In genomic region chr6:10759884-10760329, GRCh38 we compare ENCODE assay signal across 10 cellular contexts. TPM values are rescaled to one million over a fixed set of nuclear protein-coding genes. Genes with fewer than 3 reads are reported as not detected.
A peak's percentile ranks its signal among the peaks of the same experiment; 100 is the strongest.
DNase-seq lines count a peak whose midpoint lies in the region; ATAC-seq and TF ChIP-seq lines count a peak whose summit lies in the region.
"Had no signal": no experiment of that assay in that cellular context is flagged by ENCODE, and none has a peak within 500 bp of the region (broad histone marks: within the 10 kb centered on the region; RNA-seq: fewer than 3 reads in every experiment).

No MANE protein-coding gene starts in this region.

- peaks cover 27% of the 10 kb centered on the region for H3K4me1 ChIP-seq in SJSA1 (replicated peaks)
- H3K4me1 ChIP-seq: BLaER1 had no signal

- no peak for ATAC-seq in stimulated activated memory B cell treated with anti-CD40 and anti-IgM and Interleukin-4, amounts not matched to agents 10 μg/mL and 1 μg/mL and 100 μg/mL, for 72 hours

- peaks cover 23% of the 10 kb centered on the region for H3K4me1 Mint-ChIP-seq in activated CD4-positive, alpha-beta memory T cell treated with anti-CD3 and anti-CD28 coated beads for 36 hours (ENCODE audit: low read depth)
- H3K4me1 Mint-ChIP-seq in activated CD4-positive, alpha-beta memory T cell treated with anti-CD3 and anti-CD28 coated beads, Interleukin-2, amount 10 ng/mL, durations not matched to agents 7 days and 5 days, result peaks cover 17% of the 10 kb centered on the region
- H3K4me1 Mint-ChIP-seq in stimulated activated memory B cell treated with anti-CD40 and anti-IgM and Interleukin-4, amounts not matched to agents 10 μg/mL and 1 μg/mL and 100 μg/mL, for 72 hours, result peaks cover 15% of the 10 kb centered on the region

- H3K4me3 ChIP-seq in SJSA1 (no peak overlapping the region), fibroblast of villous mesenchyme (ENCODE audit: low read depth, low read length) (no peak overlapping the region)
- H3K4me3 ChIP-seq: BLaER1 had no signal

- H3K36me3 ChIP-seq in SJSA1, result peaks cover 60% of the 10 kb centered on the region

- H3K9me3 ChIP-seq in SJSA1 (replicated peaks), result no peaks in the 10 kb centered on the region
- H3K9me3 ChIP-seq: BLaER1 had no signal

- no peaks in the 10 kb centered on the region for H3K9me3 Mint-ChIP-seq in activated CD4-positive, alpha-beta memory T cell treated with anti-CD3 and anti-CD28 coated beads for 36 hours
- no peaks in the 10 kb centered on the region for H3K9me3 Mint-ChIP-seq in activated CD4-positive, alpha-beta memory T cell treated with anti-CD3 and anti-CD28 coated beads, Interleukin-2, amount 10 ng/mL, durations not matched to agents 7 days and 5 days
- H3K9me3 Mint-ChIP-seq in stimulated activated memory B cell treated with anti-CD40 and anti-IgM and Interleukin-4, amounts not matched to agents 10 μg/mL and 1 μg/mL and 100 μg/mL, for 72 hours, result no peaks in the 10 kb centered on the region
- H3K9me3 Mint-ChIP-seq: activated naive CD4-positive, alpha-beta T cell treated with anti-CD3 and anti-CD28 coated beads, Interleukin-2, amount 10 ng/mL, durations not matched to agents 7 days and 5 days had no signal

- peak; percentile 19 for DNase-seq in activated CD4-positive, alpha-beta memory T cell treated with anti-CD3 and anti-CD28 coated beads for 36 hours
- DNase-seq in activated CD4-positive, alpha-beta memory T cell treated with anti-CD3 and anti-CD28 coated beads, Interleukin-2, amount 10 ng/mL, durations not matched to agents 7 days and 5 days, result no peak
- DNase-seq in SJSA1 (ENCODE audit: low read depth in 1 of 2, low spot score in 2 of 2) (peak; percentile 55 to 68), fibroblast of villous mesenchyme (ENCODE audit: low read depth) (peak; percentile 43), DMS114 treated with DMSO at 0.1 percent for 48 hours (lab: John Stamatoyannopoulos, UW; ENCODE audit: unreplicated experiment) (no peak), SIG-M5 (lab: John Stamatoyannopoulos, UW) (no peak), SHP77 treated with DMSO at 0.1 percent for 48 hours (lab: John Stamatoyannopoulos, UW) (no peak)
- DNase-seq: activated naive CD4-positive, alpha-beta T cell treated with anti-CD3 and anti-CD28 coated beads, Interleukin-2, amount 10 ng/mL, durations not matched to agents 7 days and 5 days had no signal

- no peaks in the 10 kb centered on the region for H3K27me3 ChIP-seq in SJSA1 (replicated peaks)
- H3K27me3 ChIP-seq: BLaER1 had no signal

- POLR2A ChIA-PET in activated CD4-positive, alpha-beta memory T cell treated with anti-CD3 and anti-CD28 coated beads for 36 hours (lab: Charles Lee), result no interaction called here
- POLR2A ChIA-PET in activated CD4-positive, alpha-beta memory T cell treated with anti-CD3 and anti-CD28 coated beads, Interleukin-2, amount 10 ng/mL, durations not matched to agents 7 days and 5 days (lab: Charles Lee), result interaction anchor here (2.3 kb wide), 1 partner anchor 13 kb away, joined by 11 read pairs; the partner anchor contains the start of gene TMEM14B

- H3K27ac Mint-ChIP-seq in activated CD4-positive, alpha-beta memory T cell treated with anti-CD3 and anti-CD28 coated beads for 36 hours, result no peak overlapping the region
- no peak overlapping the region for H3K27ac Mint-ChIP-seq in activated CD4-positive, alpha-beta memory T cell treated with anti-CD3 and anti-CD28 coated beads, Interleukin-2, amount 10 ng/mL, durations not matched to agents 7 days and 5 days
- peak overlapping the region; percentile 8 for H3K27ac Mint-ChIP-seq in stimulated activated memory B cell treated with anti-CD40 and anti-IgM and Interleukin-4, amounts not matched to agents 10 μg/mL and 1 μg/mL and 100 μg/mL, for 72 hours
- H3K27ac Mint-ChIP-seq: activated naive CD4-positive, alpha-beta T cell treated with anti-CD3 and anti-CD28 coated beads, Interleukin-2, amount 10 ng/mL, durations not matched to agents 7 days and 5 days had no signal

- no peak overlapping the region for H3K4me3 Mint-ChIP-seq in activated CD4-positive, alpha-beta memory T cell treated with anti-CD3 and anti-CD28 coated beads for 36 hours
- H3K4me3 Mint-ChIP-seq in activated CD4-positive, alpha-beta memory T cell treated with anti-CD3 and anti-CD28 coated beads, Interleukin-2, amount 10 ng/mL, durations not matched to agents 7 days and 5 days, result no peak overlapping the region
- no peak overlapping the region for H3K4me3 Mint-ChIP-seq in stimulated activated memory B cell treated with anti-CD40 and anti-IgM and Interleukin-4, amounts not matched to agents 10 μg/mL and 1 μg/mL and 100 μg/mL, for 72 hours
- H3K4me3 Mint-ChIP-seq: activated naive CD4-positive, alpha-beta T cell treated with anti-CD3 and anti-CD28 coated beads, Interleukin-2, amount 10 ng/mL, durations not matched to agents 7 days and 5 days had no signal

- intact Hi-C loops in activated CD4-positive, alpha-beta memory T cell treated with anti-CD3 and anti-CD28 coated beads for 36 hours (cut with micrococcal nuclease), result no loop called here

- no peak for TF ChIP-seq CTCF in fibroblast of villous mesenchyme (IDR thresholded peaks at IDR 0.05; ENCODE audit: insufficient read depth, low read depth, low read length)

- H3K27ac ChIP-seq in SJSA1, result peak overlapping the region; percentile 30
- H3K27ac ChIP-seq: BLaER1 had no signal

- H3K36me3 Mint-ChIP-seq in activated CD4-positive, alpha-beta memory T cell treated with anti-CD3 and anti-CD28 coated beads for 36 hours, result peaks cover 43% of the 10 kb centered on the region
- H3K36me3 Mint-ChIP-seq in activated CD4-positive, alpha-beta memory T cell treated with anti-CD3 and anti-CD28 coated beads, Interleukin-2, amount 10 ng/mL, durations not matched to agents 7 days and 5 days (ENCODE audit: low read depth), result peaks cover 49% of the 10 kb centered on the region
- H3K36me3 Mint-ChIP-seq in stimulated activated memory B cell treated with anti-CD40 and anti-IgM and Interleukin-4, amounts not matched to agents 10 μg/mL and 1 μg/mL and 100 μg/mL, for 72 hours, result peaks cover 48% of the 10 kb centered on the region

- no peaks in the 10 kb centered on the region for H3K27me3 Mint-ChIP-seq in activated CD4-positive, alpha-beta memory T cell treated with anti-CD3 and anti-CD28 coated beads for 36 hours
- no peaks in the 10 kb centered on the region for H3K27me3 Mint-ChIP-seq in activated CD4-positive, alpha-beta memory T cell treated with anti-CD3 and anti-CD28 coated beads, Interleukin-2, amount 10 ng/mL, durations not matched to agents 7 days and 5 days
- no peaks in the 10 kb centered on the region for H3K27me3 Mint-ChIP-seq in stimulated activated memory B cell treated with anti-CD40 and anti-IgM and Interleukin-4, amounts not matched to agents 10 μg/mL and 1 μg/mL and 100 μg/mL, for 72 hours
- H3K27me3 Mint-ChIP-seq: activated naive CD4-positive, alpha-beta T cell treated with anti-CD3 and anti-CD28 coated beads, Interleukin-2, amount 10 ng/mL, durations not matched to agents 7 days and 5 days had no signal

- CTCF ChIA-PET in activated CD4-positive, alpha-beta memory T cell treated with anti-CD3 and anti-CD28 coated beads for 36 hours (lab: Charles Lee), result interaction anchor here (0.6 to 1.5 kb wide), 10 partner anchors 9 to 279 kb away, joined by 3 to 5 read pairs (median 3); partner anchors contain the start of gene TMEM14B
- CTCF ChIA-PET in activated CD4-positive, alpha-beta memory T cell treated with anti-CD3 and anti-CD28 coated beads, Interleukin-2, amount 10 ng/mL, durations not matched to agents 7 days and 5 days (lab: Charles Lee), result interaction anchor here (0.5 to 2.6 kb wide), 10 partner anchors 10 to 248 kb away, joined by 3 to 18 read pairs (median 3); partner anchors contain the start of gene TMEM14B

RNA-seq across cellular contexts. Expression of gene TMEM14B, which starts 12.3 kb away (rescaled TPM):
- total RNA-seq in activated CD4-positive, alpha-beta memory T cell treated with anti-CD3 and anti-CD28 coated beads for 36 hours, result 10 to 100 TPM; 86.9 to 91.3 TPM
- 10 to 100 TPM; 81.5 to 83.6 TPM for total RNA-seq in activated CD4-positive, alpha-beta memory T cell treated with anti-CD3 and anti-CD28 coated beads, Interleukin-2, amount 10 ng/mL, durations not matched to agents 7 days and 5 days
- 171 and 226 TPM in 2 replicates for total RNA-seq in SJSA1 (2014; rRNA removed; shearing (Covaris generic))
- 62.8 and 79.0 TPM in 2 replicates for total RNA-seq in fibroblast of villous mesenchyme

RNA-seq across cellular contexts. Expression of gene TMEM14C, which starts 37.0 kb away (rescaled TPM):
- total RNA-seq in activated CD4-positive, alpha-beta memory T cell treated with anti-CD3 and anti-CD28 coated beads for 36 hours, result 10 to 100 TPM; 84.9 to 87.6 TPM
- 10 to 100 TPM; 42.4 to 46.5 TPM for total RNA-seq in activated CD4-positive, alpha-beta memory T cell treated with anti-CD3 and anti-CD28 coated beads, Interleukin-2, amount 10 ng/mL, durations not matched to agents 7 days and 5 days
- 281 and 359 TPM in 2 replicates for total RNA-seq in SJSA1 (2014; rRNA removed; shearing (Covaris generic))
- 120 and 142 TPM in 2 replicates for total RNA-seq in fibroblast of villous mesenchyme

Comparison
In these comparisons a context has a peak if more than half of its experiments do, and no peak if none do; other contexts are left out.
1. DNase-seq: peak in activated CD4-positive, alpha-beta memory T cell treated with anti-CD3 and anti-CD28 coated beads for 36 hours (single experiment), SJSA1 (2 of 2) and fibroblast of villous mesenchyme (single experiment); none in activated CD4-positive, alpha-beta memory T cell treated with anti-CD3 and anti-CD28 coated beads, Interleukin-2, amount 10 ng/mL, durations not matched to agents 7 days and 5 days (single experiment), DMS114 treated with DMSO at 0.1 percent for 48 hours (single experiment), SIG-M5 (single experiment) and SHP77 treated with DMSO at 0.1 percent for 48 hours (single experiment).